1 cellular context compared by ENCODE assay signal in the genomic region with DNA sequence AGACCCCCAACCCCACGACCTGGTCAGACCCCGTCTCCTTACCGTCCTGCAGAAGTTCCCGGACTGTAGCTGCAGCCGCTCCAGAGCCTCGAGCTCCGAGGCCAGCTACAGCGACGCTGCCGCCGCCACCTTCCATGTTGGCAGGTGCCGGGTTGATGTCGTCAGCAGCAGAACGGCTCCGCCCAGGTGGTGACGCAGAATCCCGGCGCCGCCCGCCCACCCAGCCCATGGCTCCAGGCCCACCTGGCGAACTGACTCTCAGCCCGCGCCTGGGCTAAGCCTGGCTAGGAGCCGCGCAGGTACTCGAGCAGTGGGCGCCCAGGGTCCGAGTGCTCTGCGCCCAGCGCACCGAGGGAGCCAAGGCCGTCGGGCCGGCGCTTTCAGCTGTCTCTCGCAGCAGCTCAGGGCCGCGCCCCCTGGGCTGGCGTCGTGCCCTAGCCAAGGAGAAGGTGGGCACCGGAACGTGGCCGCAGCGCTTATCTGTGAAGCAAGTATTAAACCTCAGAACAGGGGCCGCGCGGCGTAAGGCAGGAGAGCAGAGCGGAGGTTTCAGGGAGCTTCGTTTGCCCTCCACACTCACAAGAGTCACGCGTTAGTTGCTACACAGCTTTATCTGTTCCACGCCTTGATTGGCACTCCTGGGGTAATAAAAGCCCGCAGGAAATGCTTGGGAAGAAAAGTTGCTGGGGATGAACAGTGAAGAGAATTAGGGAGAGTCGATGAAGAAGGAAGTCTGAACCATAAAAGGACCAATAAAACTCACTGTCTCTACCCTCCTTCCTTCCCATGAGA.
TF ChIP-seq lines count a peak whose summit lies in the region.

Gene COG5, minus strand, starts transcription at position 160 of the 792 bp plus-strand sequence. Its CDS starts 24 bp downstream, at position 136.
Gene DUS4L, plus strand, starts transcription at position 211 of the 792 bp plus-strand sequence. CDS start 3,100 bp downstream, outside the sequence.

TF ChIP-seq in GM12878, 131 proteins besides CTCF, POLR2A, EP300 and RAD21 (continued from another document):
- TF ChIP-seq ASH2L (IDR thresholded peaks at IDR 0.05; ENCODE audit: borderline replicate concordance, low read depth) (0 out of 2 replicates have a peak, but pooled peaks have one; percentile 69), RFX5 (IDR thresholded peaks at IDR 0.05; ENCODE audit: low read depth, low read length) (no peak), HDGF (IDR thresholded peaks at IDR 0.05) (0 out of 2 replicates have a peak, but pooled peaks have one; percentile 56), NKRF (conservative IDR thresholded peaks at IDR 0.05) (peak; percentile 92), ZNF384 (IDR thresholded peaks at IDR 0.05; ENCODE audit: borderline replicate concordance, low read depth, low read length) (no peak), NR2C1 (IDR thresholded peaks at IDR 0.05) (peak; percentile 34; the same call in 1 of the 2 replicates), STAT3 (IDR thresholded peaks at IDR 0.05; ENCODE audit: low read depth, low read length) (no peak), ZNF274 (IDR thresholded peaks at IDR 0.05; ENCODE audit: insufficient read depth, insufficient read length) (no peak), CUX1 (IDR thresholded peaks at IDR 0.05; ENCODE audit: insufficient replicate concordance, low read depth, low read length) (no peak), CEBPB (IDR thresholded peaks at IDR 0.05; ENCODE audit: borderline replicate concordance in 1 of 2, low read depth in 2 of 2, low read length in 2 of 2) (no peak), ESRRA (IDR thresholded peaks at IDR 0.05; ENCODE audit: low read length) (no peak), LARP7 (IDR thresholded peaks at IDR 0.05) (peak; percentile 52; the same call in 1 of the 2 replicates)
- TF ChIP-seq, protein P1, sequence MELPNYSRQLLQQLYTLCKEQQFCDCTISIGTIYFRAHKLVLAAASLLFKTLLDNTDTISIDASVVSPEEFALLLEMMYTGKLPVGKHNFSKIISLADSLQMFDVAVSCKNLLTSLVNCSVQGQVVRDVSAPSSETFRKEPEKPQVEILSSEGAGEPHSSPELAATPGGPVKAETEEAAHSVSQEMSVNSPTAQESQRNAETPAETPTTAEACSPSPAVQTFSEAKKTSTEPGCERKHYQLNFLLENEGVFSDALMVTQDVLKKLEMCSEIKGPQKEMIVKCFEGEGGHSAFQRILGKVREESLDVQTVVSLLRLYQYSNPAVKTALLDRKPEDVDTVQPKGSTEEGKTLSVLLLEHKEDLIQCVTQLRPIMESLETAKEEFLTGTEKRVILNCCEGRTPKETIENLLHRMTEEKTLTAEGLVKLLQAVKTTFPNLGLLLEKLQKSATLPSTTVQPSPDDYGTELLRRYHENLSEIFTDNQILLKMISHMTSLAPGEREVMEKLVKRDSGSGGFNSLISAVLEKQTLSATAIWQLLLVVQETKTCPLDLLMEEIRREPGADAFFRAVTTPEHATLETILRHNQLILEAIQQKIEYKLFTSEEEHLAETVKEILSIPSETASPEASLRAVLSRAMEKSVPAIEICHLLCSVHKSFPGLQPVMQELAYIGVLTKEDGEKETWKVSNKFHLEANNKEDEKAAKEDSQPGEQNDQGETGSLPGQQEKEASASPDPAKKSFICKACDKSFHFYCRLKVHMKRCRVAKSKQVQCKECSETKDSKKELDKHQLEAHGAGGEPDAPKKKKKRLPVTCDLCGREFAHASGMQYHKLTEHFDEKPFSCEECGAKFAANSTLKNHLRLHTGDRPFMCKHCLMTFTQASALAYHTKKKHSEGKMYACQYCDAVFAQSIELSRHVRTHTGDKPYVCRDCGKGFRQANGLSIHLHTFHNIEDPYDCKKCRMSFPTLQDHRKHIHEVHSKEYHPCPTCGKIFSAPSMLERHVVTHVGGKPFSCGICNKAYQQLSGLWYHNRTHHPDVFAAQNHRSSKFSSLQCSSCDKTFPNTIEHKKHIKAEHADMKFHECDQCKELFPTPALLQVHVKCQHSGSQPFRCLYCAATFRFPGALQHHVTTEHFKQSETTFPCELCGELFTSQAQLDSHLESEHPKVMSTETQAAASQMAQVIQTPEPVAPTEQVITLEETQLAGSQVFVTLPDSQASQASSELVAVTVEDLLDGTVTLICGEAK (IDR thresholded peaks at IDR 0.05; ENCODE audit: borderline replicate concordance): no peak
- TF ChIP-seq, protein P2, sequence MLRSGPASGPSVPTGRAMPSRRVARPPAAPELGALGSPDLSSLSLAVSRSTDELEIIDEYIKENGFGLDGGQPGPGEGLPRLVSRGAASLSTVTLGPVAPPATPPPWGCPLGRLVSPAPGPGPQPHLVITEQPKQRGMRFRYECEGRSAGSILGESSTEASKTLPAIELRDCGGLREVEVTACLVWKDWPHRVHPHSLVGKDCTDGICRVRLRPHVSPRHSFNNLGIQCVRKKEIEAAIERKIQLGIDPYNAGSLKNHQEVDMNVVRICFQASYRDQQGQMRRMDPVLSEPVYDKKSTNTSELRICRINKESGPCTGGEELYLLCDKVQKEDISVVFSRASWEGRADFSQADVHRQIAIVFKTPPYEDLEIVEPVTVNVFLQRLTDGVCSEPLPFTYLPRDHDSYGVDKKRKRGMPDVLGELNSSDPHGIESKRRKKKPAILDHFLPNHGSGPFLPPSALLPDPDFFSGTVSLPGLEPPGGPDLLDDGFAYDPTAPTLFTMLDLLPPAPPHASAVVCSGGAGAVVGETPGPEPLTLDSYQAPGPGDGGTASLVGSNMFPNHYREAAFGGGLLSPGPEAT (IDR thresholded peaks at IDR 0.05; ENCODE audit: low read depth): no peak; the same call in 1 of the 2 replicates
- TF ChIP-seq, protein P3, sequence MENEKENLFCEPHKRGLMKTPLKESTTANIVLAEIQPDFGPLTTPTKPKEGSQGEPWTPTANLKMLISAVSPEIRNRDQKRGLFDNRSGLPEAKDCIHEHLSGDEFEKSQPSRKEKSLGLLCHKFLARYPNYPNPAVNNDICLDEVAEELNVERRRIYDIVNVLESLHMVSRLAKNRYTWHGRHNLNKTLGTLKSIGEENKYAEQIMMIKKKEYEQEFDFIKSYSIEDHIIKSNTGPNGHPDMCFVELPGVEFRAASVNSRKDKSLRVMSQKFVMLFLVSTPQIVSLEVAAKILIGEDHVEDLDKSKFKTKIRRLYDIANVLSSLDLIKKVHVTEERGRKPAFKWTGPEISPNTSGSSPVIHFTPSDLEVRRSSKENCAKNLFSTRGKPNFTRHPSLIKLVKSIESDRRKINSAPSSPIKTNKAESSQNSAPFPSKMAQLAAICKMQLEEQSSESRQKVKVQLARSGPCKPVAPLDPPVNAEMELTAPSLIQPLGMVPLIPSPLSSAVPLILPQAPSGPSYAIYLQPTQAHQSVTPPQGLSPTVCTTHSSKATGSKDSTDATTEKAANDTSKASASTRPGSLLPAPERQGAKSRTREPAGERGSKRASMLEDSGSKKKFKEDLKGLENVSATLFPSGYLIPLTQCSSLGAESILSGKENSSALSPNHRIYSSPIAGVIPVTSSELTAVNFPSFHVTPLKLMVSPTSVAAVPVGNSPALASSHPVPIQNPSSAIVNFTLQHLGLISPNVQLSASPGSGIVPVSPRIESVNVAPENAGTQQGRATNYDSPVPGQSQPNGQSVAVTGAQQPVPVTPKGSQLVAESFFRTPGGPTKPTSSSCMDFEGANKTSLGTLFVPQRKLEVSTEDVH (IDR thresholded peaks at IDR 0.05; ENCODE audit: low read depth, partially characterized antibody): no peak
